ENCODE assay signal across 8 cellular contexts in the genomic region with DNA sequence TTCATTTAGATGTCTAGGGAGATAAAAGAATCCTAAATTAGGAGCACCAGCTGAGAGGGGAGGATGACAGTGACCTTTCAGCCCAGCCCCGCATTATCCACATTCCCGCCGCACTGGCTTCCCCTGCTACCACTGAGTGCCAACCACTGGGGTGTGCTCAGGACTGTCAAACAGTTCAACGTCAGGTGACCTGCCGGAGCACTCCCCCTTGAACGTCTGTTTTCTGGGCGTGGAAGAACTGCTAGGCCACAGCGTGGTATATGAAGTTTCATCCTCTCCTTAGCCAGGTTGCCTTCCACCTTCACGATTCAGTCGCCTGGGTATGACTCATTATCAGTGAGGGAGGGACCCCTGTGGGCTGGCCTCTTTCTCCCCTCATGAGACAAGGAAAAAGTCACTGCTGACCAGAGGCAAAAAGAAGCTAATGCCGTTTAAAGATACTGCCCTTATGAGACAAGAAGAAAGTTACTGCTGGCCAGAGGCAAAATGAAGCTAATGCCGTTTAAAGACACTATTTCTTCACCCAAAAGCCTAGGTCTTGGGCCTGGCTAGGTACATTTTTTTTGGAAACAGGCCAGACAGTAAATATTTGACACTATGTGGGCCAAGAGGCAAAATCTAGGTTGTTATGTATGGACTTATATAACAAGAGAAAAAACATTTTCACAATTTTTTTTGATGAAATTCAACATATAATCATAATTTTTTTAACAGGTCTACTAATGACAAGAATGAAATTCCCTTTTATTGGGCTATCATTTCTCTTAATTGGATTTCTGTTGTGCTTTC. TPM values are rescaled to one million over a fixed set of nuclear protein-coding genes. Genes with fewer than 3 reads are reported as not detected.
DNase-seq lines count a peak whose midpoint lies in the region; ATAC-seq, FAIRE-seq and TF ChIP-seq lines count a peak whose summit lies in the region.

No MANE protein-coding gene starts in this region.

- no peaks in the 10 kb centered on the region for H3K27me3 ChIP-seq in right cardiac atrium (ENCODE audit: control insufficient read depth, insufficient read depth)
- no peaks in the 10 kb centered on the region for H3K27me3 ChIP-seq in esophagus muscularis mucosa

- H3K4me3 ChIP-seq in right cardiac atrium (ENCODE audit: low read length) (no peak overlapping the region), skin epidermis (no peak overlapping the region), esophagus muscularis mucosa (no peak overlapping the region)

- H3K4me1 ChIP-seq in right cardiac atrium (ENCODE audit: control insufficient read depth, insufficient read depth, low read length) (peaks cover 5% of the 10 kb centered on the region), esophagus muscularis mucosa (peaks cover 9 to 26% (median 20%) of the 10 kb centered on the region in 4 donors)

- intact Hi-C loops in right cardiac atrium (cut with DNase I), result loop anchor here in 1 of 4 donors (10.0 kb wide), 1 partner anchor 921 kb away; no protein-coding TSS in a partner anchor
- intact Hi-C loops in esophagus muscularis mucosa (cut with DNase I), result loop anchor here (2.0 kb wide), 1 partner anchor 55 kb away; the partner anchor contains the start of gene CARNMT1

- TF ChIP-seq CTCF in esophagus muscularis mucosa (IDR thresholded peaks at IDR 0.05), result no peak

- H3K27ac Mint-ChIP-seq in activated T-cell treated with anti-CD3 and anti-CD28 coated beads, Interleukin-2, amount 50 U/mL, for 72 hours, result peak overlapping the region; percentile 84

- TF ChIP-seq RAD21 in Ishikawa (IDR thresholded peaks at IDR 0.05; ENCODE audit: low read depth), result peak; percentile 34; the same call in 1 of the 2 replicates

- H3K36me3 Mint-ChIP-seq in activated T-cell treated with anti-CD3 and anti-CD28 coated beads, Interleukin-2, amount 50 U/mL, for 72 hours (ENCODE audit: insufficient read depth in 2 of 2), result peaks cover 6 to 13% of the 10 kb centered on the region in 2 donors

- no peak overlapping the region for H3K27ac ChIP-seq in right cardiac atrium (ENCODE audit: low read length)
- H3K27ac ChIP-seq in skin epidermis, result peak overlapping the region in 13 of 21 experiments; percentile 14 to 89 (median 59)
- H3K27ac ChIP-seq in esophagus muscularis mucosa (replicated peaks in 1 of 4), result no peak overlapping the region

- TF ChIP-seq POLR2A in esophagus muscularis mucosa (IDR thresholded peaks at IDR 0.05; ENCODE audit: low read depth), result no peak

- H3K36me3 ChIP-seq in esophagus muscularis mucosa, result peaks cover 0 to 19% (median 6%) of the 10 kb centered on the region in 4 donors

- no peak for FAIRE-seq in RCC 7860 (lab: Jason Lieb, UNC)

- DNase-seq in activated T-cell treated with anti-CD3 and anti-CD28 coated beads, Interleukin-2, amount 50 U/mL, for 72 hours, result peak; percentile 8 to 31
- peak in 2 of 3 donors; percentile 60 to 72 for DNase-seq in right cardiac atrium
- no peak for DNase-seq in H4 (ENCODE audit: low spot score)
- no peak for DNase-seq in esophagus muscularis mucosa (ENCODE audit: extremely low spot score)
- DNase-seq in RCC 7860 (ENCODE audit: low spot score), result no peak
- DNase-seq in NCI-H524 treated with DMSO at 0.1 percent for 48 hours (lab: John Stamatoyannopoulos, UW), result no peak

- no peak for ATAC-seq in activated T-cell treated with anti-CD3 and anti-CD28 coated beads, Interleukin-2, amount 50 U/mL, for 72 hours (replicated peaks in 1 of 2)
- ATAC-seq in right cardiac atrium, result peak in 1 of 2 donors; percentile 34

- 55% methylated on average over 12 of the region's 12 CpGs for WGBS in right cardiac atrium
- 91% methylated on average over 5 of the region's 12 CpGs for WGBS in esophagus muscularis mucosa

- H3K4me1 Mint-ChIP-seq in activated T-cell treated with anti-CD3 and anti-CD28 coated beads, Interleukin-2, amount 50 U/mL, for 72 hours (ENCODE audit: low read depth), result peaks cover 42% of the 10 kb centered on the region

- peak overlapping the region in 1 of 2 donors; percentile 47 for H3K4me3 Mint-ChIP-seq in activated T-cell treated with anti-CD3 and anti-CD28 coated beads, Interleukin-2, amount 50 U/mL, for 72 hours

- H3K9me3 Mint-ChIP-seq in activated T-cell treated with anti-CD3 and anti-CD28 coated beads, Interleukin-2, amount 50 U/mL, for 72 hours, result no peaks in the 10 kb centered on the region

- no peaks in the 10 kb centered on the region for H3K27me3 Mint-ChIP-seq in activated T-cell treated with anti-CD3 and anti-CD28 coated beads, Interleukin-2, amount 50 U/mL, for 72 hours (ENCODE audit: low read depth)

- H3K9me3 ChIP-seq in right cardiac atrium (ENCODE audit: control insufficient read depth, low read length) (no peaks in the 10 kb centered on the region), esophagus muscularis mucosa (no peaks in the 10 kb centered on the region)

- TF ChIP-seq EP300 in Ishikawa (IDR thresholded peaks at IDR 0.05; ENCODE audit: borderline replicate concordance) (no peak), esophagus muscularis mucosa (IDR thresholded peaks at IDR 0.05) (no peak)

TF ChIP-seq in Ishikawa, 13 proteins besides CTCF, POLR2A, EP300 and RAD21:
- TF ChIP-seq EGR1 (IDR thresholded peaks at IDR 0.05), result no peak
- TF ChIP-seq NFIC (IDR thresholded peaks at IDR 0.05), result no peak
- TF ChIP-seq, protein P1, sequence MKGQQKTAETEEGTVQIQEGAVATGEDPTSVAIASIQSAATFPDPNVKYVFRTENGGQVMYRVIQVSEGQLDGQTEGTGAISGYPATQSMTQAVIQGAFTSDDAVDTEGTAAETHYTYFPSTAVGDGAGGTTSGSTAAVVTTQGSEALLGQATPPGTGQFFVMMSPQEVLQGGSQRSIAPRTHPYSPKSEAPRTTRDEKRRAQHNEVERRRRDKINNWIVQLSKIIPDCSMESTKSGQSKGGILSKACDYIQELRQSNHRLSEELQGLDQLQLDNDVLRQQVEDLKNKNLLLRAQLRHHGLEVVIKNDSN (IDR thresholded peaks at IDR 0.05), result peak; percentile 88
- TF ChIP-seq TEAD4 (IDR thresholded peaks at IDR 0.05), result peak; percentile 60
- TF ChIP-seq ZBTB7A (IDR thresholded peaks at IDR 0.05; ENCODE audit: low read depth), result no peak
- TF ChIP-seq, protein P2, sequence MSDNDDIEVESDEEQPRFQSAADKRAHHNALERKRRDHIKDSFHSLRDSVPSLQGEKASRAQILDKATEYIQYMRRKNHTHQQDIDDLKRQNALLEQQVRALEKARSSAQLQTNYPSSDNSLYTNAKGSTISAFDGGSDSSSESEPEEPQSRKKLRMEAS (IDR thresholded peaks at IDR 0.05), result peak; percentile 31; the same call in 1 of the 2 replicates

RNA-seq across cellular contexts. Expression of gene NMRK1, which starts 4.6 kb away (rescaled TPM):
- 10 to 100 TPM; 41.0 to 59.3 TPM for total RNA-seq in activated T-cell treated with anti-CD3 and anti-CD28 coated beads, Interleukin-2, amount 50 U/mL, for 72 hours
- total RNA-seq in right cardiac atrium (10 to 100 TPM; 11.6 to 27.3 (median 21.5) TPM), esophagus muscularis mucosa (10 to 100 TPM in 2 of 4 donors, 1 to 10 TPM in 2; 5.4 to 18.3 (median 10.0) TPM)
- 30.2 TPM for polyA plus RNA-seq in right cardiac atrium
- 5.8 and 12.8 TPM in 2 replicates for total RNA-seq in H4 (2014; rRNA removed; shearing (Covaris generic))

RNA-seq across cellular contexts. Expression of gene OSTF1, which starts 4.9 kb away (rescaled TPM):
- total RNA-seq in activated T-cell treated with anti-CD3 and anti-CD28 coated beads, Interleukin-2, amount 50 U/mL, for 72 hours, result 100 to 1,000 TPM in 1 of 2 donors, 10 to 100 TPM in 1; 71.9 to 109 TPM
- total RNA-seq in right cardiac atrium (10 to 100 TPM; 26.4 to 35.2 (median 29.7) TPM), esophagus muscularis mucosa (10 to 100 TPM; 22.9 to 29.3 (median 26.9) TPM)
- polyA plus RNA-seq in right cardiac atrium, result 33.8 TPM
- total RNA-seq in H4 (2014; rRNA removed; shearing (Covaris generic)), result 29.7 and 32.3 TPM in 2 replicates

RNA-seq across cellular contexts. Expression of gene CARNMT1, which starts 55.3 kb away (rescaled TPM):
- total RNA-seq in activated T-cell treated with anti-CD3 and anti-CD28 coated beads, Interleukin-2, amount 50 U/mL, for 72 hours, result 10 to 100 TPM; 18.6 to 19.8 TPM
- total RNA-seq in right cardiac atrium (10 to 100 TPM; 10.0 to 14.9 (median 12.5) TPM), esophagus muscularis mucosa (10 to 100 TPM in 3 of 4 donors, 1 to 10 TPM in 1; 8.5 to 13.8 (median 11.1) TPM)
- polyA plus RNA-seq in right cardiac atrium, result 3.7 TPM
- total RNA-seq in H4 (2014; rRNA removed; shearing (Covaris generic)), result 19.6 and 30.3 TPM in 2 replicates

Comparison
In these comparisons a context has a peak if more than half of its experiments do, and no peak if none do; other contexts are left out.
1. DNase-seq: peak in activated T-cell treated with anti-CD3 and anti-CD28 coated beads, Interleukin-2, amount 50 U/mL, for 72 hours (2 of 2) and right cardiac atrium (2 of 3); none in H4 (single experiment), esophagus muscularis mucosa (single experiment), RCC 7860 (single experiment) and NCI-H524 treated with DMSO at 0.1 percent for 48 hours (single experiment).
2. H3K27ac ChIP-seq: peak in skin epidermis (13 of 21); none in right cardiac atrium (single experiment) and esophagus muscularis mucosa (0 of 4).